Comparison of ENCODE assay signal across 1 cellular context in genomic region chr1:36322786-36323635, GRCh38.
TF ChIP-seq lines count a peak whose summit lies in the region.

No MANE protein-coding gene starts in this region.

TF ChIP-seq in HepG2, 621 proteins besides CTCF, POLR2A, EP300 and RAD21 (continued from another document):
- TF ChIP-seq ZNF609 (CRISPR knock-in tag; IDR thresholded peaks at IDR 0.05; ENCODE audit: borderline replicate concordance) (no peak), ZFP36 (IDR thresholded peaks at IDR 0.05; ENCODE audit: borderline replicate concordance, low read depth, low read length, partially characterized antibody) (no peak), ZNF598 (CRISPR knock-in tag; IDR thresholded peaks at IDR 0.05; ENCODE audit: borderline replicate concordance) (no peak), ZNF234 (CRISPR knock-in tag; conservative IDR thresholded peaks at IDR 0.05) (no peak), ZBTB38 (CRISPR knock-in tag; IDR thresholded peaks at IDR 0.05) (0 out of 2 replicates have a peak, but pooled peaks have one; percentile 22), FOXO4 (CRISPR knock-in tag; conservative IDR thresholded peaks at IDR 0.05) (no peak), YY1 (IDR thresholded peaks at IDR 0.05; ENCODE audit: insufficient read depth, insufficient replicate concordance, low read depth, low read length) (peak; percentile 10), CBFB (CRISPR knock-in tag; IDR thresholded peaks at IDR 0.05) (no peak), AGO2 (optimal IDR thresholded peaks at IDR 0.05; ENCODE audit: low read depth, low read length) (peak; percentile 86), E2F5 (CRISPR knock-in tag; conservative IDR thresholded peaks at IDR 0.05) (no peak), ZBTB43 (CRISPR knock-in tag; conservative IDR thresholded peaks at IDR 0.05) (no peak), PHF21A (CRISPR knock-in tag; IDR thresholded peaks at IDR 0.05) (no peak), ZNF333 (CRISPR knock-in tag; IDR thresholded peaks at IDR 0.05; ENCODE audit: borderline replicate concordance) (0 out of 2 replicates have a peak, but pooled peaks have one; percentile 17), ZNF678 (CRISPR knock-in tag; IDR thresholded peaks at IDR 0.05) (no peak), ZBTB39 (CRISPR knock-in tag; IDR thresholded peaks at IDR 0.05) (no peak), PRMT3 (CRISPR knock-in tag; IDR thresholded peaks at IDR 0.05; ENCODE audit: borderline replicate concordance, low read depth) (no peak), AGO1 (IDR thresholded peaks at IDR 0.05; ENCODE audit: low read depth, low read length, poor library complexity, severe bottlenecking) (peak; percentile 68), TRAFD1 (CRISPR knock-in tag; IDR thresholded peaks at IDR 0.05; ENCODE audit: borderline replicate concordance) (no peak), MBD4 (IDR thresholded peaks at IDR 0.05; ENCODE audit: borderline replicate concordance, low read length) (no peak), ZNF546 (CRISPR knock-in tag; conservative IDR thresholded peaks at IDR 0.05) (no peak), ATM (IDR thresholded peaks at IDR 0.05; ENCODE audit: borderline replicate concordance) (no peak), RFX1 (IDR thresholded peaks at IDR 0.05) (no peak), MED13 (CRISPR knock-in tag; IDR thresholded peaks at IDR 0.05) (no peak), BCL6 (CRISPR knock-in tag; IDR thresholded peaks at IDR 0.05) (no peak), ZSCAN20 (CRISPR knock-in tag; IDR thresholded peaks at IDR 0.05; ENCODE audit: borderline replicate concordance) (peak; percentile 29; the same call in 1 of the 2 replicates), SP5 (CRISPR knock-in tag; IDR thresholded peaks at IDR 0.05; ENCODE audit: borderline replicate concordance, low read depth) (no peak), ZBTB42 (CRISPR knock-in tag; IDR thresholded peaks at IDR 0.05) (no peak), XBP1 (CRISPR knock-in tag; IDR thresholded peaks at IDR 0.05) (no peak), BRD4 (CRISPR knock-in tag; IDR thresholded peaks at IDR 0.05) (no peak), EHMT2 (IDR thresholded peaks at IDR 0.05; ENCODE audit: borderline replicate concordance, low read depth, low read length) (no peak), CEBPG (CRISPR knock-in tag; IDR thresholded peaks at IDR 0.05) (no peak), KDM2A (CRISPR knock-in tag; IDR thresholded peaks at IDR 0.05; ENCODE audit: borderline replicate concordance, low read depth) (0 out of 2 replicates have a peak, but pooled peaks have one; percentile 20)
- TF ChIP-seq, protein P1, sequence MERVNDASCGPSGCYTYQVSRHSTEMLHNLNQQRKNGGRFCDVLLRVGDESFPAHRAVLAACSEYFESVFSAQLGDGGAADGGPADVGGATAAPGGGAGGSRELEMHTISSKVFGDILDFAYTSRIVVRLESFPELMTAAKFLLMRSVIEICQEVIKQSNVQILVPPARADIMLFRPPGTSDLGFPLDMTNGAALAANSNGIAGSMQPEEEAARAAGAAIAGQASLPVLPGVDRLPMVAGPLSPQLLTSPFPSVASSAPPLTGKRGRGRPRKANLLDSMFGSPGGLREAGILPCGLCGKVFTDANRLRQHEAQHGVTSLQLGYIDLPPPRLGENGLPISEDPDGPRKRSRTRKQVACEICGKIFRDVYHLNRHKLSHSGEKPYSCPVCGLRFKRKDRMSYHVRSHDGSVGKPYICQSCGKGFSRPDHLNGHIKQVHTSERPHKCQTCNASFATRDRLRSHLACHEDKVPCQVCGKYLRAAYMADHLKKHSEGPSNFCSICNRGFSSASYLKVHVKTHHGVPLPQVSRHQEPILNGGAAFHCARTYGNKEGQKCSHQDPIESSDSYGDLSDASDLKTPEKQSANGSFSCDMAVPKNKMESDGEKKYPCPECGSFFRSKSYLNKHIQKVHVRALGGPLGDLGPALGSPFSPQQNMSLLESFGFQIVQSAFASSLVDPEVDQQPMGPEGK (CRISPR knock-in tag; IDR thresholded peaks at IDR 0.05) = no peak; the same call in 1 of the 2 replicates
- TF ChIP-seq, protein P2, sequence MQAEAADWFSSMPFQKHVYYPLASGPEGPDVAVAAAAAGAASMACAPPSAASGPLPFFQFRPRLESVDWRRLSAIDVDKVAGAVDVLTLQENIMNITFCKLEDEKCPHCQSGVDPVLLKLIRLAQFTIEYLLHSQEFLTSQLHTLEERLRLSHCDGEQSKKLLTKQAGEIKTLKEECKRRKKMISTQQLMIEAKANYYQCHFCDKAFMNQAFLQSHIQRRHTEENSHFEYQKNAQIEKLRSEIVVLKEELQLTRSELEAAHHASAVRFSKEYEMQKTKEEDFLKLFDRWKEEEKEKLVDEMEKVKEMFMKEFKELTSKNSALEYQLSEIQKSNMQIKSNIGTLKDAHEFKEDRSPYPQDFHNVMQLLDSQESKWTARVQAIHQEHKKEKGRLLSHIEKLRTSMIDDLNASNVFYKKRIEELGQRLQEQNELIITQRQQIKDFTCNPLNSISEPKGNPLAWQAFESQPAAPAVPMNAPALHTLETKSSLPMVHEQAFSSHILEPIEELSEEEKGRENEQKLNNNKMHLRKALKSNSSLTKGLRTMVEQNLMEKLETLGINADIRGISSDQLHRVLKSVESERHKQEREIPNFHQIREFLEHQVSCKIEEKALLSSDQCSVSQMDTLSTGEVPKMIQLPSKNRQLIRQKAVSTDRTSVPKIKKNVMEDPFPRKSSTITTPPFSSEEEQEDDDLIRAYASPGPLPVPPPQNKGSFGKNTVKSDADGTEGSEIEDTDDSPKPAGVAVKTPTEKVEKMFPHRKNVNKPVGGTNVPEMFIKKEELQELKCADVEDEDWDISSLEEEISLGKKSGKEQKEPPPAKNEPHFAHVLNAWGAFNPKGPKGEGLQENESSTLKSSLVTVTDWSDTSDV (CRISPR knock-in tag; IDR thresholded peaks at IDR 0.05) = 0 out of 2 replicates have a peak, but pooled peaks have one; percentile 21
- TF ChIP-seq, protein P3, sequence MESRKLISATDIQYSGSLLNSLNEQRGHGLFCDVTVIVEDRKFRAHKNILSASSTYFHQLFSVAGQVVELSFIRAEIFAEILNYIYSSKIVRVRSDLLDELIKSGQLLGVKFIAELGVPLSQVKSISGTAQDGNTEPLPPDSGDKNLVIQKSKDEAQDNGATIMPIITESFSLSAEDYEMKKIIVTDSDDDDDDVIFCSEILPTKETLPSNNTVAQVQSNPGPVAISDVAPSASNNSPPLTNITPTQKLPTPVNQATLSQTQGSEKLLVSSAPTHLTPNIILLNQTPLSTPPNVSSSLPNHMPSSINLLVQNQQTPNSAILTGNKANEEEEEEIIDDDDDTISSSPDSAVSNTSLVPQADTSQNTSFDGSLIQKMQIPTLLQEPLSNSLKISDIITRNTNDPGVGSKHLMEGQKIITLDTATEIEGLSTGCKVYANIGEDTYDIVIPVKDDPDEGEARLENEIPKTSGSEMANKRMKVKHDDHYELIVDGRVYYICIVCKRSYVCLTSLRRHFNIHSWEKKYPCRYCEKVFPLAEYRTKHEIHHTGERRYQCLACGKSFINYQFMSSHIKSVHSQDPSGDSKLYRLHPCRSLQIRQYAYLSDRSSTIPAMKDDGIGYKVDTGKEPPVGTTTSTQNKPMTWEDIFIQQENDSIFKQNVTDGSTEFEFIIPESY (CRISPR knock-in tag; IDR thresholded peaks at IDR 0.05) = peak; percentile 89
